ENCODE assay signal across 8 cellular contexts in genomic region chr1:228837817-228838716, GRCh38.
DNase-seq lines count a peak whose midpoint lies in the region; ATAC-seq, FAIRE-seq and TF ChIP-seq lines count a peak whose summit lies in the region.

No MANE protein-coding gene starts in this region.

- H3K27ac ChIP-seq in HL-60 (replicated peaks), result peak overlapping the region; percentile 61
- no peak overlapping the region; the same call in 2 of the 3 replicates for H3K27ac ChIP-seq in K562 (ENCODE audit: extremely low read depth, low read depth, low read length)
- peak overlapping the region; percentile 76 for H3K27ac ChIP-seq in vagina
- peak overlapping the region in 1 of 2 donors; percentile 30 for H3K27ac ChIP-seq in prostate gland

- no peak overlapping the region for H3K9ac ChIP-seq in K562 (ENCODE audit: insufficient read depth in 1 of 2, low read depth in 2 of 2, low read length in 2 of 2)

- peak; percentile 23; the same call in 1 of the 2 replicates for TF ChIP-seq EP300 in K562 (IDR thresholded peaks at IDR 0.05; ENCODE audit: low read length)

- peak; percentile 69 to 84 for DNase-seq in HL-60 (ENCODE audit: low read depth in 1 of 2, low spot score in 1 of 2)
- DNase-seq in K562 (ENCODE audit: extremely low read depth in 1 of 4, low spot score in 3 of 4), result peak; percentile 52 to 63 (median 58)
- DNase-seq in left lobe of liver (ENCODE audit: low spot score), result peak; percentile 88
- DNase-seq in vagina (ENCODE audit: extremely low spot score in 2 of 2), result no peak
- no peak for DNase-seq in prostate gland (ENCODE audit: low spot score)
- no peak for DNase-seq in NCI-H1694 (lab: John Stamatoyannopoulos, UW)
- no peak for DNase-seq in HAP-1 (ENCODE audit: low spot score in 2 of 2)

- H4K20me1 ChIP-seq in K562 (replicated peaks; ENCODE audit: control insufficient read depth, insufficient read depth, low read length), result no peaks in the 10 kb centered on the region

- in situ Hi-C loops in K562 (cut with MboI) (no loop called here), HAP-1 (cut with MboI; ENCODE audit: low sequenced_read_pairs) (no loop called here)

- no peaks in the 10 kb centered on the region for H3K79me2 ChIP-seq in K562 (ENCODE audit: control insufficient read depth, insufficient read depth, low read length)

- POLR2A ChIA-PET in K562 (lab: Yijun Ruan, JAX), result interaction anchor here (0.7 to 1.1 kb wide), 5 partner anchors 10 to 25 kb away, joined by 3 to 4 read pairs (median 4); no protein-coding TSS in a partner anchor

- ATAC-seq in GM18861 (IDR thresholded peaks at IDR 0.05; ENCODE audit: unreplicated experiment), result peak; percentile 87
- peak; percentile 83 for ATAC-seq in K562
- ATAC-seq in left lobe of liver, result peak; percentile 87

- peak overlapping the region; percentile 60 for H2AFZ ChIP-seq in K562 (ENCODE audit: low read depth, low read length)

- no peak for TF ChIP-seq CTCF in HL-60 (IDR thresholded peaks at IDR 0.05; ENCODE audit: insufficient read depth, low read length)
- TF ChIP-seq CTCF in K562 (IDR thresholded peaks at IDR 0.05 in 2 of 3, conservative IDR thresholded peaks at IDR 0.05 in 1 of 3; ENCODE audit: insufficient read depth in 2 of 3, low read depth in 1 of 3, low read length in 3 of 3), result no peak
- no peak for TF ChIP-seq CTCF in vagina (IDR thresholded peaks at IDR 0.05)
- TF ChIP-seq CTCF in prostate gland (IDR thresholded peaks at IDR 0.05), result no peak

- H3K36me3 ChIP-seq in K562 (ENCODE audit: control insufficient read depth, insufficient read depth, low read length) (no peaks in the 10 kb centered on the region; the same call in 2 of the 3 replicates), vagina (no peaks in the 10 kb centered on the region), prostate gland (no peaks in the 10 kb centered on the region), HAP-1 (replicated peaks) (no peaks in the 10 kb centered on the region)

- no peaks in the 10 kb centered on the region for H3K9me1 ChIP-seq in K562 (ENCODE audit: control insufficient read depth, insufficient read depth, low read length)

- no TSS peak for BruUV-seq in K562 (replicated peaks; lab: Mats Ljungman, UMichigan)

- CTCF ChIA-PET in K562 (lab: Yijun Ruan, JAX; ENCODE audit: low intra/inter-chr PET ratio), result no interaction called here

- peaks cover 0 to 19% of the 10 kb centered on the region in 2 experiments; a peak in 3 of 5 replicates for H3K4me1 ChIP-seq in K562 (replicated peaks in 1 of 2; ENCODE audit: control insufficient read depth in 2 of 2, insufficient read depth in 2 of 2, low read length in 2 of 2)
- peaks cover 38% of the 10 kb centered on the region for H3K4me1 ChIP-seq in vagina
- H3K4me1 ChIP-seq in prostate gland (replicated peaks), result no peaks in the 10 kb centered on the region
- H3K4me1 ChIP-seq in HAP-1, result no peaks in the 10 kb centered on the region

- H3K27me3 ChIP-seq in HL-60 (ENCODE audit: insufficient read depth, poor library complexity, severe bottlenecking) (no peaks in the 10 kb centered on the region), K562 (ENCODE audit: control insufficient read depth in 2 of 2, insufficient read depth in 2 of 2, low read length in 2 of 2) (peaks cover 10 to 13% of the 10 kb centered on the region in 2 experiments; a peak in 3 of 5 replicates), vagina (no peaks in the 10 kb centered on the region), prostate gland (replicated peaks; ENCODE audit: insufficient read depth) (no peaks in the 10 kb centered on the region), HAP-1 (ENCODE audit: low read depth) (no peaks in the 10 kb centered on the region)

- H3K4me3 ChIP-seq in HL-60 (replicated peaks; ENCODE audit: insufficient read depth, low read length), result no peak overlapping the region
- H3K4me3 ChIP-seq in K562, result no peak overlapping the region
- no peak overlapping the region for H3K4me3 ChIP-seq in vagina
- H3K4me3 ChIP-seq in prostate gland, result no peak overlapping the region
- no peak overlapping the region for H3K4me3 ChIP-seq in HAP-1

- no peaks in the 10 kb centered on the region for H3K9me3 ChIP-seq in K562 (replicated peaks; ENCODE audit: control insufficient read depth, insufficient read depth, low read depth, low read length)
- no peaks in the 10 kb centered on the region for H3K9me3 ChIP-seq in vagina
- H3K9me3 ChIP-seq in prostate gland, result no peaks in the 10 kb centered on the region
- H3K9me3 ChIP-seq in HAP-1, result no peaks in the 10 kb centered on the region

- FAIRE-seq in K562 (lab: Jason Lieb, UNC), result peak; percentile 90

- peak overlapping the region; percentile 2 for H3K4me2 ChIP-seq in K562 (ENCODE audit: insufficient read depth, low read length)

- TF ChIP-seq POLR2A in K562 (conservative IDR thresholded peaks at IDR 0.05), result no peak
- no peak for TF ChIP-seq POLR2A in vagina (IDR thresholded peaks at IDR 0.05)
- no peak for TF ChIP-seq POLR2A in prostate gland (IDR thresholded peaks at IDR 0.05)

- WGBS in K562 (ENCODE audit: insufficient coverage, low coverage, missing lambda C conversion rate), result 23% methylated on average over 11 of the region's 11 CpGs
- 63% methylated on average over 11 of the region's 11 CpGs for WGBS in prostate gland

- intact Hi-C loops in K562 (cut with micrococcal nuclease) (no loop called here), vagina (cut with DNase I) (no loop called here), prostate gland (cut with DNase I) (no loop called here)

- TF ChIP-seq RAD21 in K562 (CRISPR knock-in tag; conservative IDR thresholded peaks at IDR 0.05 in 1 of 2, IDR thresholded peaks at IDR 0.05 in 1 of 2), result no peak

TF ChIP-seq in K562, 482 proteins besides CTCF, POLR2A, EP300 and RAD21 (continues in another document):
- TF ChIP-seq ZNF316 (IDR thresholded peaks at IDR 0.05) (peak; percentile 26; the same call in 1 of the 2 replicates), RB1 (IDR thresholded peaks at IDR 0.05; ENCODE audit: low read depth) (no peak), FIP1L1 (IDR thresholded peaks at IDR 0.05; ENCODE audit: low read depth, low read length, poor library complexity, severe bottlenecking) (no peak), DPF2 (IDR thresholded peaks at IDR 0.05) (peak; percentile 91), PPARD (CRISPR knock-in tag; IDR thresholded peaks at IDR 0.05) (no peak), MAFK (IDR thresholded peaks at IDR 0.05; ENCODE audit: low read length) (peak; percentile 37), IRF9 (tag; IDR thresholded peaks at IDR 0.05) (peak; percentile 22; the same call in 1 of the 2 replicates)

Comparison
In these comparisons a context has a peak if more than half of its experiments do, and no peak if none do; other contexts are left out.
1. DNase-seq: peak in HL-60 (2 of 2), K562 (4 of 4) and left lobe of liver (single experiment); none in vagina (0 of 2), prostate gland (single experiment), NCI-H1694 (single experiment) and HAP-1 (0 of 2).
2. Peak in every context shown above with its lines, with median percentiles within 50 percentile points of each other: ATAC-seq.